Comparison of ENCODE assay signal across 8 cellular contexts in the genomic region with DNA sequence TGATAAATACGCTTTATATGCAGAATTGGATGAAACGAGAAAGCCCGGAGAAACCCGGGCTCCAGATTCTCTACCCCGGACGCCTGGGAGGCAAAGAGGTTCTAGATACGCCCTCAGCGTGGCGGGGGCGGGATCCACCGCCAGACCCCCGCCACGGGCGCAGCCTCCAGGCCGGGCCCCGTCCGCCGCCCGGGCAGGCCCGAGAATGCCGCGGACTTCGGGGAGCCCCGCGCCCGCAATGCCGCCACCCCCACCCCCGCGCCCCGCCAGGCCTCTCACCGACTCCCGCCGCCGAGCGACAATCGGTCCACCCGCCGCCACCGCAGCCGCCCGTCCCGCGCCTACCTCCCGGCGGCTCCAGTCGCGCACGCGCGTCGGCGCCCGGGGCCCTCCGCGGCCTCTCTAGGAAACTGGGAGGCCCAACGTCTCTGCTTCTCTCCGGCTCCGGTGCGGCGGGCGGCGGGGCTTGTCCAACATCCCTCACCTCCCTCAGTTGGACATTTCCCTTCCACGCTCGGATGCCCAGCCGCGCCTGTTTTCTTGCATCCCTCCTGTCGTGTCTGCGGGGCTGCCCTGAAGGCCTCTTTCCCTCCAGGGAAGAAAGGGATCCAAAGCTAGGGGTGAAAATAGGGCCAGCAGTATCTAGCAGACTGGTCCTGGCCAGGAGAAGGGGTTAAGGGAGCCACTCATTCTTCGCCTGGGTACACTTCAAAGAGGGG. TPM values are rescaled to one million over a fixed set of nuclear protein-coding genes. Genes with fewer than 3 reads are reported as not detected.
DNase-seq lines count a peak whose midpoint lies in the region; ATAC-seq and TF ChIP-seq lines count a peak whose summit lies in the region.

A gene (minus strand): TSS at position 359 of the 719 bp plus-strand sequence. CDS start 22,121 bp downstream, outside the sequence.

- H3K9me3 Mint-ChIP-seq in activated T-helper 17 cell treated with anti-CD3 and anti-CD28 coated beads, Interleukin-2, amount 50 U/mL, for 72 hours: no peaks in the 10 kb centered on the region
- no peaks in the 10 kb centered on the region for H3K9me3 Mint-ChIP-seq in nephron

- H3K4me3 Mint-ChIP-seq in activated T-helper 17 cell treated with anti-CD3 and anti-CD28 coated beads, Interleukin-2, amount 50 U/mL, for 72 hours: peak within 1 kb of the TSS; percentile 89
- H3K4me3 Mint-ChIP-seq in nephron: peak within 1 kb of the TSS; percentile 97 to 99 (median 99)

- no peaks in the 10 kb centered on the region for H3K36me3 ChIP-seq in RWPE2 (ENCODE audit: low read depth)

- peaks cover 6% of the 10 kb centered on the region for H3K4me1 Mint-ChIP-seq in activated T-helper 17 cell treated with anti-CD3 and anti-CD28 coated beads, Interleukin-2, amount 50 U/mL, for 72 hours
- peaks cover 25% of the 10 kb centered on the region for H3K4me1 Mint-ChIP-seq in nephron

- H3K27ac ChIP-seq in RWPE2 (ENCODE audit: poor library complexity, severe bottlenecking): no peak within 1 kb of the TSS

- H3K27ac Mint-ChIP-seq in activated T-helper 17 cell treated with anti-CD3 and anti-CD28 coated beads, Interleukin-2, amount 50 U/mL, for 72 hours: peak within 1 kb of the TSS; percentile 89
- peak within 1 kb of the TSS; percentile 95 to 99 (median 95) for H3K27ac Mint-ChIP-seq in nephron

- H3K27me3 ChIP-seq in RWPE2 (ENCODE audit: insufficient read depth, poor library complexity, severe bottlenecking): no peaks in the 10 kb centered on the region

- H3K4me3 ChIP-seq in Jurkat, Clone E6-1 (ENCODE audit: low read length): peak within 1 kb of the TSS; percentile 82
- peak within 1 kb of the TSS; percentile 65 for H3K4me3 ChIP-seq in RWPE2 (ENCODE audit: severe bottlenecking)
- H3K4me3 ChIP-seq in fibroblast of pulmonary artery (replicated peaks; ENCODE audit: low read depth, low read length): peak within 1 kb of the TSS; percentile 71

- TF ChIP-seq CTCF in RWPE2 (IDR thresholded peaks at IDR 0.05; ENCODE audit: poor library complexity, severe bottlenecking) (no peak), fibroblast of pulmonary artery (IDR thresholded peaks at IDR 0.05; ENCODE audit: low read length, missing control alignments) (no peak), nephron (IDR thresholded peaks at IDR 0.05; ENCODE audit: unreplicated experiment in 3 of 3) (no peak)

- ATAC-seq in GM21529 (IDR thresholded peaks at IDR 0.05; ENCODE audit: unreplicated experiment) (peak; percentile 88), RWPE2 (ENCODE audit: low read depth) (peak; percentile 94)
- ATAC-seq in activated T-helper 17 cell treated with anti-CD3 and anti-CD28 coated beads, Interleukin-2, amount 50 U/mL, for 72 hours (replicated peaks): peak; percentile 92

- no peaks in the 10 kb centered on the region for H3K9me3 ChIP-seq in RWPE2 (ENCODE audit: severe bottlenecking)

- H3K36me3 Mint-ChIP-seq in activated T-helper 17 cell treated with anti-CD3 and anti-CD28 coated beads, Interleukin-2, amount 50 U/mL, for 72 hours (ENCODE audit: low read depth): no peaks in the 10 kb centered on the region
- H3K36me3 Mint-ChIP-seq in nephron (ENCODE audit: low read depth): no peaks in the 10 kb centered on the region

- H3K27me3 Mint-ChIP-seq in activated T-helper 17 cell treated with anti-CD3 and anti-CD28 coated beads, Interleukin-2, amount 50 U/mL, for 72 hours: no peaks in the 10 kb centered on the region
- H3K27me3 Mint-ChIP-seq in nephron (ENCODE audit: low read depth): no peaks in the 10 kb centered on the region

- DNase-seq in DMS 273 treated with DMSO at 0.1 percent for 48 hours (lab: John Stamatoyannopoulos, UW) (peak; percentile 32), RWPE2 (ENCODE audit: low spot score) (peak; percentile 76), fibroblast of pulmonary artery (ENCODE audit: low read depth) (peak; percentile 79)
- DNase-seq in Jurkat, Clone E6-1 (ENCODE audit: low read depth, low spot score): peak; percentile 61
- DNase-seq in stimulated activated naive CD4-positive, alpha-beta T cell treated with Interleukin-2 at 50 U/mL for 16 hours (lab: John Stamatoyannopoulos, UW): peak; percentile 68

- H3K4me1 ChIP-seq in RWPE2 (ENCODE audit: insufficient read depth, poor library complexity, severe bottlenecking): peaks cover 6% of the 10 kb centered on the region

RNA-seq across cellular contexts. Expression of the gene that starts here (rescaled TPM):
- polyA plus RNA-seq in Jurkat, Clone E6-1 (2012; ENCODE audit: insufficient read depth, insufficient read length): 4.1 TPM
- total RNA-seq in activated T-helper 17 cell treated with anti-CD3 and anti-CD28 coated beads, Interleukin-2, amount 50 U/mL, for 72 hours: 10 to 100 TPM in 1 of 2 donors, 1 to 10 TPM in 1; 8.6 to 12.1 TPM
